27 cellular contexts compared by ENCODE assay signal in the genomic region with DNA sequence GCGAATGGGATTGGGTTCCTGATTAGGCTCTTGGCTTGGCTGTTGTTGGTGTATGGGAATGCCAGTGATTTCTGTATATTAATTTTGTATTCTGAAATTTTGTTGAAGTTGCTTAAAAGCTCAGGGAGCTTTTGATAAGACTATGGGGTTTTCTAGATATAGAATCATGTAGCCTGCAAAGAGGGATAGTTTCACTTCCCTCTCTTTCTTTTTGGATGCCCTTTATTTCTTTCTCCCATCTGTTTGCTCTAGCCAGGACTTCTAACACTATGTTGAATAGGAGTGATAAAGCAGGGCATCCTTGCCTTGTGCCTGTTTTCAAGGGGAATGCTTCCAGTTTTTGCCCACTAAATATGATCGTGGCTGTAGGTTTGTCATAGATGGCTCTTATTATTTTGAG. TPM values are rescaled to one million over a fixed set of nuclear protein-coding genes. Genes with fewer than 3 reads are reported as not detected.
"Had no signal": no experiment of that assay in that cellular context is flagged by ENCODE, and none has a peak within 500 bp of the region (broad histone marks: within the 10 kb centered on the region; RNA-seq: fewer than 3 reads in every experiment).

No MANE protein-coding gene starts in this region.

- H3K4me3 Mint-ChIP-seq: activated CD4-positive, alpha-beta memory T cell treated with anti-CD3 and anti-CD28 coated beads, Interleukin-2, amount 10 ng/mL, durations not matched to agents 7 days and 5 days; activated CD4-positive, alpha-beta T cell treated with anti-CD3 and anti-CD28 coated beads for 36 hours had no signal

- H3K27me3 Mint-ChIP-seq: activated naive CD8-positive, alpha-beta T cell treated with anti-CD3 and anti-CD28 coated beads, Interleukin-2, amount 10 ng/mL, durations not matched to agents 7 days and 5 days had no signal

- FAIRE-seq: K562 had no signal

- ATAC-seq: activated CD4-positive, alpha-beta T cell treated with anti-CD3 and anti-CD28 coated beads for 36 hours; K562 had no signal

- DNase-seq: activated CD4-positive, alpha-beta memory T cell treated with anti-CD3 and anti-CD28 coated beads, Interleukin-2, amount 10 ng/mL, durations not matched to agents 7 days and 5 days; activated CD4-positive, alpha-beta T cell treated with anti-CD3 and anti-CD28 coated beads for 36 hours; activated CD4-positive, alpha-beta T cell treated with anti-CD3 and anti-CD28 coated beads, Interleukin-2, amount 50 U/mL, for 1 hour; activated gamma-delta T cell treated with Interleukin-2 at 50 U/mL for 16 hours; activated naive CD4-positive, alpha-beta T cell treated with anti-CD3 and anti-CD28 coated beads, Interleukin-2, amount 50 U/mL, for 16 hours; activated naive CD8-positive, alpha-beta T cell treated with anti-CD3 and anti-CD28 coated beads, Interleukin-2, amount 10 ng/mL, durations not matched to agents 7 days and 5 days; activated T-cell treated with anti-CD3 and anti-CD28 coated beads for 4 hours; activated T-cell treated with anti-CD3 and anti-CD28 coated beads, Interleukin-2, amount 50 U/mL, for 48 hours; adrenal gland; aorta; caudate nucleus; Kasumi-1; NCI-H1105; NCI-H1436; NCI-H1694 treated with DMSO at 0.1 percent for 48 hours; NCI-H2029 treated with DMSO at 0.1 percent for 48 hours; NCI-H345; NCI-H510A; NCI-H526 treated with DMSO at 0.1 percent for 48 hours; NCI-H82; PC-9; SJCRH30; SK-N-SH; T-helper 1 cell; WERI-Rb-1 had no signal

- H3K27ac Mint-ChIP-seq: activated CD4-positive, alpha-beta memory T cell treated with anti-CD3 and anti-CD28 coated beads, Interleukin-2, amount 10 ng/mL, durations not matched to agents 7 days and 5 days; activated CD4-positive, alpha-beta T cell treated with anti-CD3 and anti-CD28 coated beads for 36 hours; activated T-helper 2 cell treated with anti-CD3 and anti-CD28 coated beads, Interferon-gamma antibody, Interleukin-2, Interleukin-4, amounts not matched to agents 10 μg/mL and 5 μg/mL and 100 μg/mL, durations not matched to agents 14 hours and 24 hours and 36 hours had no signal

RNA-seq across cellular contexts. Expression of a gene that starts 40.4 kb away (rescaled TPM):
- polyA plus RNA-seq: SK-N-SH had no signal
